In the genomic region with DNA sequence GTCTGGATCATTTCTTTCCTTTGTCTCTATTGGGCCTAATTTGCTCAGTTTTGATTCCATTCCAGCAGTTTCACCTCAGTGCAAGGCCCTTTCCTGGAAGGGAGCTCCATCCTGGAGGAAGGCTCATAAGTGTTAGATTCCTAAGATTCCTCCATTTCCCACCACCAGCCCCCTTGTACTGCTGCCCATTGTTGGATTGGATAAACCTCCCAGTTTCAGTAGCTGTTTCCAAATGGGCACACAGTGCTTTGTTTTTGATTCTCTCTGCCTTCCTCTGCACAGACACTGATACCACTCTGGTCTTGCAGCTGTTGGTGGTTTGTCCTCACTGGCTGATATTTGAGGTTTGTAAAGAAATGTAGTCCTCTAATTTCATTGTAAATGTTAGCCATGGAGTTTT, we compare ENCODE assay signal across 1 cellular context.
TF ChIP-seq lines count a peak whose summit lies in the region.

No MANE protein-coding gene starts in this region.

TF ChIP-seq in H1, 55 proteins besides CTCF, POLR2A, EP300 and RAD21:
- TF ChIP-seq, protein P1, sequence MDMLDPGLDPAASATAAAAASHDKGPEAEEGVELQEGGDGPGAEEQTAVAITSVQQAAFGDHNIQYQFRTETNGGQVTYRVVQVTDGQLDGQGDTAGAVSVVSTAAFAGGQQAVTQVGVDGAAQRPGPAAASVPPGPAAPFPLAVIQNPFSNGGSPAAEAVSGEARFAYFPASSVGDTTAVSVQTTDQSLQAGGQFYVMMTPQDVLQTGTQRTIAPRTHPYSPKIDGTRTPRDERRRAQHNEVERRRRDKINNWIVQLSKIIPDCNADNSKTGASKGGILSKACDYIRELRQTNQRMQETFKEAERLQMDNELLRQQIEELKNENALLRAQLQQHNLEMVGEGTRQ (IDR thresholded peaks at IDR 0.05; ENCODE audit: low read length), result no peak
- TF ChIP-seq YY1 (IDR thresholded peaks at IDR 0.05; ENCODE audit: low read depth, low read length) (0 out of 2 replicates have a peak, but pooled peaks have one; percentile 12), EGR1 (IDR thresholded peaks at IDR 0.05; ENCODE audit: borderline replicate concordance, low read depth, low read length) (no peak)
